ENCODE assay signal across 28 cellular contexts in the genomic region with DNA sequence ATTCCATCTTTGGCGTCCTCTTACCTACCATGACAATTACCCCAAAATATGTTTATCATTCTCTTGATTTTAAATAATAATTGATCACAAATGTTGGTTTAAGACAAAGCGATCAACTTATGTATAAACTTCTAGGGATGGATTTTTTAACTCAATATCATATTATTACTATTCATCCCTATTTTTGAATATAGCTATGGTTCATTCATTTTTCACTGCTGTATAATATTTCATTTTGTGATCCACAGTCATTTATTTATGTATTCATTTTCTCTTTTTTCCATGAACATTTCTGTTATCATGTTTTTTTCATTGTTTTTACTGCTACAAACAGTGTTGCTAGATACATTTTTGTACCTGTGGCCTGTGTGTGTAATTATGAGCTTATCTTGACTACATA.
"Had no signal": no experiment of that assay in that cellular context is flagged by ENCODE, and none has a peak within 500 bp of the region (broad histone marks: within the 10 kb centered on the region; RNA-seq: fewer than 3 reads in every experiment).

No MANE protein-coding gene starts in this region.

- H3K27me3 Mint-ChIP-seq: type B pancreatic cell had no signal

- H3K36me3 ChIP-seq: stomach, suprapubic skin, thoracic aorta, thyroid gland, tibial artery, tibial nerve, transverse colon, upper lobe of left lung, upper lobe of right lung, uterus, vagina had no signal

- H3K9me3 ChIP-seq: stomach, suprapubic skin, thoracic aorta, thyroid gland, tibial artery, tibial nerve, transverse colon, upper lobe of left lung, upper lobe of right lung, uterus, vagina had no signal

- DNase-seq: stimulated activated CD4-positive, alpha-beta T cell treated with anti-CD3 and anti-CD28 coated beads, Interleukin-2, amount 100 ng/mL, for 48 hours; stimulated activated CD4-positive, alpha-beta T cell treated with anti-CD3 and anti-CD28 coated beads, Interleukin-4, amount 100 ng/mL, for 1 hour; stimulated activated CD4-positive, alpha-beta T cell treated with anti-CD3 and anti-CD28 coated beads, Interleukin-4, amount 100 ng/mL, for 24 hours; stimulated activated CD4-positive, alpha-beta T cell treated with anti-CD3 and anti-CD28 coated beads, Interleukin-4, amount 100 ng/mL, for 4 hours; stimulated activated CD8-positive, alpha-beta memory T cell treated with anti-CD3 and anti-CD28 coated beads, Interleukin-4, amount 100 ng/mL, for 48 hours; stimulated activated naive B cell treated with anti-CD40 and anti-IgM and Interleukin-4, amounts not matched to agents 10 μg/mL and 1 μg/mL and 100 μg/mL, for 72 hours; stimulated activated naive CD4-positive, alpha-beta T cell; stimulated activated naive CD4-positive, alpha-beta T cell treated with Interleukin-2 at 50 U/mL for 16 hours; stimulated activated naive CD8-positive, alpha-beta T cell treated with anti-CD3 and anti-CD28 coated beads, Interleukin-15, amount 100 ng/mL, for 72 hours; stimulated activated naive CD8-positive, alpha-beta T cell treated with anti-CD3 and anti-CD28 coated beads, Interleukin-15, Interleukin-2, amounts not matched to agents 100 U/mL and 50 U/mL, for 24 hours; stomach; substantia nigra; thyroid gland; tibial artery; transverse colon; trophoblast cell; upper lobe of left lung; upper lobe of right lung; uterus had no signal

- H3K4me3 Mint-ChIP-seq: stimulated activated effector memory CD8-positive, alpha-beta T cell treated with anti-CD3 and anti-CD28 coated beads, Interleukin-12 subunit alpha, Interleukin-12 subunit beta, amount 100 ng/mL, for 72 hours; stimulated activated memory B cell treated with anti-CD40 and anti-IgM and Interleukin-4, amounts not matched to agents 10 μg/mL and 1 μg/mL and 100 μg/mL, for 72 hours; stimulated activated naive B cell treated with anti-CD40 and anti-IgM and Interleukin-4, amounts not matched to agents 10 μg/mL and 1 μg/mL and 100 μg/mL, for 72 hours; stimulated activated naive CD8-positive, alpha-beta T cell treated with anti-CD3 and anti-CD28 coated beads, Interleukin-15, amount 100 ng/mL, for 72 hours; stimulated activated naive CD8-positive, alpha-beta T cell treated with anti-CD3 and anti-CD28 coated beads, Interleukin-15, Interleukin-2, amounts not matched to agents 100 ng/mL and 50 ng/mL, for 24 hours; type B pancreatic cell had no signal

- H3K9me3 Mint-ChIP-seq: stimulated activated effector memory CD8-positive, alpha-beta T cell treated with anti-CD3 and anti-CD28 coated beads, Interleukin-12 subunit alpha, Interleukin-12 subunit beta, amount 100 ng/mL, for 72 hours; stimulated activated memory B cell treated with anti-CD40 and anti-IgM and Interleukin-4, amounts not matched to agents 10 μg/mL and 1 μg/mL and 100 μg/mL, for 72 hours; stimulated activated naive B cell treated with anti-CD40 and anti-IgM and Interleukin-4, amounts not matched to agents 10 μg/mL and 1 μg/mL and 100 μg/mL, for 72 hours; stimulated activated naive CD8-positive, alpha-beta T cell treated with anti-CD3 and anti-CD28 coated beads, Interleukin-15, amount 100 ng/mL, for 72 hours; stimulated activated naive CD8-positive, alpha-beta T cell treated with anti-CD3 and anti-CD28 coated beads, Interleukin-15, Interleukin-2, amounts not matched to agents 100 ng/mL and 50 ng/mL, for 24 hours had no signal

- H3K27ac ChIP-seq: stomach, suprapubic skin, thoracic aorta, thyroid gland, tibial artery, tibial nerve, transverse colon, upper lobe of left lung, upper lobe of right lung, uterus, vagina had no signal

- H3K4me1 ChIP-seq: suprapubic skin, tibial artery, upper lobe of right lung, uterus, vagina had no signal

- FAIRE-seq: urothelium cell line had no signal

- H3K27ac Mint-ChIP-seq: stimulated activated effector memory CD8-positive, alpha-beta T cell treated with anti-CD3 and anti-CD28 coated beads, Interleukin-12 subunit alpha, Interleukin-12 subunit beta, amount 100 ng/mL, for 72 hours; stimulated activated memory B cell treated with anti-CD40 and anti-IgM and Interleukin-4, amounts not matched to agents 10 μg/mL and 1 μg/mL and 100 μg/mL, for 72 hours; stimulated activated naive B cell treated with anti-CD40 and anti-IgM and Interleukin-4, amounts not matched to agents 10 μg/mL and 1 μg/mL and 100 μg/mL, for 72 hours; stimulated activated naive CD8-positive, alpha-beta T cell treated with anti-CD3 and anti-CD28 coated beads, Interleukin-15, amount 100 ng/mL, for 72 hours; stimulated activated naive CD8-positive, alpha-beta T cell treated with anti-CD3 and anti-CD28 coated beads, Interleukin-15, Interleukin-2, amounts not matched to agents 100 ng/mL and 50 ng/mL, for 24 hours; type B pancreatic cell had no signal

- ATAC-seq: stimulated activated effector memory CD8-positive, alpha-beta T cell treated with anti-CD3 and anti-CD28 coated beads, Interleukin-12 subunit alpha, Interleukin-12 subunit beta, amount 100 ng/mL, for 72 hours; stimulated activated memory B cell treated with anti-CD40 and anti-IgM and Interleukin-4, amounts not matched to agents 10 μg/mL and 1 μg/mL and 100 μg/mL, for 72 hours; stimulated activated naive B cell treated with anti-CD40 and anti-IgM and Interleukin-4, amounts not matched to agents 10 μg/mL and 1 μg/mL and 100 μg/mL, for 72 hours; stimulated activated naive CD8-positive, alpha-beta T cell treated with anti-CD3 and anti-CD28 coated beads, Interleukin-15, amount 100 ng/mL, for 72 hours; stimulated activated naive CD8-positive, alpha-beta T cell treated with anti-CD3 and anti-CD28 coated beads, Interleukin-15, Interleukin-2, amounts not matched to agents 100 U/mL and 50 U/mL, for 24 hours had no signal

- H3K36me3 Mint-ChIP-seq: stimulated activated effector memory CD8-positive, alpha-beta T cell treated with anti-CD3 and anti-CD28 coated beads, Interleukin-12 subunit alpha, Interleukin-12 subunit beta, amount 100 ng/mL, for 72 hours; stimulated activated memory B cell treated with anti-CD40 and anti-IgM and Interleukin-4, amounts not matched to agents 10 μg/mL and 1 μg/mL and 100 μg/mL, for 72 hours; stimulated activated naive B cell treated with anti-CD40 and anti-IgM and Interleukin-4, amounts not matched to agents 10 μg/mL and 1 μg/mL and 100 μg/mL, for 72 hours; type B pancreatic cell had no signal

- H3K4me1 Mint-ChIP-seq: stimulated activated effector memory CD8-positive, alpha-beta T cell treated with anti-CD3 and anti-CD28 coated beads, Interleukin-12 subunit alpha, Interleukin-12 subunit beta, amount 100 ng/mL, for 72 hours; stimulated activated memory B cell treated with anti-CD40 and anti-IgM and Interleukin-4, amounts not matched to agents 10 μg/mL and 1 μg/mL and 100 μg/mL, for 72 hours; stimulated activated naive B cell treated with anti-CD40 and anti-IgM and Interleukin-4, amounts not matched to agents 10 μg/mL and 1 μg/mL and 100 μg/mL, for 72 hours; stimulated activated naive CD8-positive, alpha-beta T cell treated with anti-CD3 and anti-CD28 coated beads, Interleukin-15, amount 100 ng/mL, for 72 hours had no signal

- H3K27me3 ChIP-seq: stomach, thyroid gland, tibial artery, tibial nerve, upper lobe of left lung, uterus, vagina had no signal

- H3K4me3 ChIP-seq: stomach, suprapubic skin, thoracic aorta, thyroid gland, tibial artery, tibial nerve, transverse colon, upper lobe of left lung, upper lobe of right lung, uterus, vagina had no signal
